18 cellular contexts compared by ENCODE assay signal in the genomic region with DNA sequence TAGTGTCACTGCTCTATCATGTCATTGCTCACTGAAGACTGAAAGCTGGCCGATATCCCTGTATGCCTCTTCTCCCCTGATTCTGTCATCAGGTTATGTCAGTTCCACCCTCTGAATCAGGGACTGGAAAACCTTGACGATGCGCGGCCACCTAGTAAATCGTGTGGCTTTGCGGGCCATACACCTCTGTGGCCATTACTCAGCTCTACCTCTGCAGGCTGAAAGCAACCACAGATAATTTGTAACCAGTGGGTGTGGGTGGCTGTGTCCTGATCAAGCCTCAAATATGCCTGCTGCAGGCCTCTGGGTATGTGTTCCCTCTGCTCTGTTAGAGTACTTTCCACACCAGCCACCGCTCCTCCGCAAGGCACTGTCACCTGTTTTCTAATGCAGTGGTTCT.
DNase-seq lines count a peak whose midpoint lies in the region; ATAC-seq, FAIRE-seq and TF ChIP-seq lines count a peak whose summit lies in the region.
"Had no signal": no experiment of that assay in that cellular context is flagged by ENCODE, and none has a peak within 500 bp of the region (broad histone marks: within the 10 kb centered on the region; RNA-seq: fewer than 3 reads in every experiment).

No MANE protein-coding gene starts in this region.

- H3K9ac ChIP-seq in K562 (ENCODE audit: insufficient read depth in 1 of 2, low read depth in 2 of 2, low read length in 2 of 2) (no peak overlapping the region), neuronal stem cell (ENCODE audit: low read depth, low read length, poor library complexity) (no peak overlapping the region)

- peaks cover 3% of the 10 kb centered on the region for H3K36me3 Mint-ChIP-seq in activated naive CD8-positive, alpha-beta T cell treated with anti-CD3 and anti-CD28 coated beads, Interleukin-2, amount 50 U/mL, for 24 hours (ENCODE audit: low read depth)
- no peaks in the 10 kb centered on the region for H3K36me3 Mint-ChIP-seq in activated naive CD8-positive, alpha-beta T cell treated with anti-CD3 and anti-CD28 coated beads for 36 hours
- H3K36me3 Mint-ChIP-seq in stimulated activated naive CD8-positive, alpha-beta T cell treated with anti-CD3 and anti-CD28 coated beads, Interleukin-15, Interleukin-2, amounts not matched to agents 100 ng/mL and 50 ng/mL, for 24 hours (ENCODE audit: low read depth): peaks cover 9% of the 10 kb centered on the region

- no peak for DNase-seq in activated naive CD8-positive, alpha-beta T cell treated with anti-CD3 and anti-CD28 coated beads, Interleukin-2, amount 50 U/mL, for 24 hours
- no peak for DNase-seq in activated naive CD8-positive, alpha-beta T cell treated with anti-CD3 and anti-CD28 coated beads for 36 hours
- DNase-seq in K562 (ENCODE audit: extremely low read depth in 1 of 4, low spot score in 3 of 4): no peak
- no peak for DNase-seq in neuronal stem cell (ENCODE audit: low spot score)
- DNase-seq in NCI-H446 treated with DMSO at 0.1 percent for 48 hours (lab: John Stamatoyannopoulos, UW): no peak
- no peak for DNase-seq in activated T-cell treated with anti-CD3 and anti-CD28 coated beads, Interleukin-2, amount 50 U/mL, for 1 hour
- no peak for DNase-seq in NCI-H146 treated with DMSO at 0.1 percent for 48 hours (lab: John Stamatoyannopoulos, UW; ENCODE audit: unreplicated experiment)
- DNase-seq: COR-L47, DMS153, GDM1, NCI-H1105 treated with DMSO at 0.1 percent for 48 hours, NCI-H1694 treated with DMSO at 0.1 percent for 48 hours, NCI-H524 treated with DMSO at 0.1 percent for 48 hours had no signal

- BruUV-seq in K562 (replicated peaks; lab: Mats Ljungman, UMichigan): no TSS peak

- H3K23ac ChIP-seq in neuronal stem cell (ENCODE audit: low read depth, low read length, poor library complexity): no peak overlapping the region

- H2AFZ ChIP-seq in K562 (ENCODE audit: low read depth, low read length): no peak overlapping the region
- no peak overlapping the region for H2AFZ ChIP-seq in neuronal stem cell (ENCODE audit: low read length)
- H2AFZ ChIP-seq: GM23338 had no signal

- in situ Hi-C loops in K562 (cut with MboI): no loop called here

- no peaks in the 10 kb centered on the region for H3K9me1 ChIP-seq in K562 (ENCODE audit: control insufficient read depth, insufficient read depth, low read length)

- peak; percentile 25 for ATAC-seq in activated naive CD8-positive, alpha-beta T cell treated with anti-CD3 and anti-CD28 coated beads, Interleukin-2, amount 50 U/mL, for 24 hours
- ATAC-seq in K562: no peak
- ATAC-seq: GM23338, HCT116 had no signal

- no peak for FAIRE-seq in K562 (lab: Jason Lieb, UNC)

- no peak overlapping the region for H2BK120ac ChIP-seq in neuronal stem cell (ENCODE audit: low read depth, low read length)

- H3K9me3 Mint-ChIP-seq in activated naive CD8-positive, alpha-beta T cell treated with anti-CD3 and anti-CD28 coated beads, Interleukin-2, amount 50 U/mL, for 24 hours: peaks cover 4% of the 10 kb centered on the region
- H3K9me3 Mint-ChIP-seq in activated naive CD8-positive, alpha-beta T cell treated with anti-CD3 and anti-CD28 coated beads for 36 hours: no peaks in the 10 kb centered on the region
- no peaks in the 10 kb centered on the region for H3K9me3 Mint-ChIP-seq in stimulated activated naive CD8-positive, alpha-beta T cell treated with anti-CD3 and anti-CD28 coated beads, Interleukin-15, Interleukin-2, amounts not matched to agents 100 ng/mL and 50 ng/mL, for 24 hours
- H3K9me3 Mint-ChIP-seq: GM23338 had no signal

- no peak overlapping the region for H2BK15ac ChIP-seq in neuronal stem cell (ENCODE audit: low read length)

- H3K18ac ChIP-seq in neuronal stem cell (ENCODE audit: low read length): no peak overlapping the region

- H3K4me1 ChIP-seq in K562 (replicated peaks in 1 of 2; ENCODE audit: control insufficient read depth in 2 of 2, insufficient read depth in 2 of 2, low read length in 2 of 2) (peaks cover 12 to 35% of the 10 kb centered on the region in 2 experiments), neuronal stem cell (ENCODE audit: control insufficient read depth in 2 of 2, insufficient read depth in 1 of 2, low read depth in 1 of 2, low read length in 2 of 2) (peaks cover 7 to 26% of the 10 kb centered on the region in 2 donors)

- no peak overlapping the region for H3K27ac Mint-ChIP-seq in activated naive CD8-positive, alpha-beta T cell treated with anti-CD3 and anti-CD28 coated beads, Interleukin-2, amount 50 U/mL, for 24 hours
- no peak overlapping the region for H3K27ac Mint-ChIP-seq in activated naive CD8-positive, alpha-beta T cell treated with anti-CD3 and anti-CD28 coated beads for 36 hours
- H3K27ac Mint-ChIP-seq in stimulated activated naive CD8-positive, alpha-beta T cell treated with anti-CD3 and anti-CD28 coated beads, Interleukin-15, Interleukin-2, amounts not matched to agents 100 ng/mL and 50 ng/mL, for 24 hours: peak overlapping the region; percentile 73
- H3K27ac Mint-ChIP-seq: GM23338 had no signal

- 56% methylated on average over 8 of the region's 8 CpGs for WGBS in K562 (ENCODE audit: insufficient coverage, low coverage, missing lambda C conversion rate)
- WGBS in neuronal stem cell (ENCODE audit: extremely low coverage in 2 of 2, insufficient read length in 2 of 2, insufficient replicate concordance in 1 of 2), 2 donors: no CpG with 5 or more reads among the region's 8 CpGs

- H3K27ac ChIP-seq in K562 (ENCODE audit: extremely low read depth, low read depth, low read length) (no peak overlapping the region), neuronal stem cell (replicated peaks; ENCODE audit: low read length) (no peak overlapping the region)
- H3K27ac ChIP-seq: 22Rv1, RWPE1 had no signal

- no peak overlapping the region for H4K8ac ChIP-seq in neuronal stem cell (ENCODE audit: low read depth, low read length)

- CTCF ChIA-PET in K562 (lab: Yijun Ruan, JAX; ENCODE audit: low intra/inter-chr PET ratio): no interaction called here

- no peaks in the 10 kb centered on the region for H3K79me2 ChIP-seq in K562 (ENCODE audit: control insufficient read depth, insufficient read depth, low read length)

- H2BK12ac ChIP-seq in neuronal stem cell (ENCODE audit: low read length): peak overlapping the region; percentile 24

- no peak overlapping the region for H3K4ac ChIP-seq in neuronal stem cell (ENCODE audit: low read length)

- no peak overlapping the region for H2AK5ac ChIP-seq in neuronal stem cell (ENCODE audit: low read depth, low read length)

- H3K9me3 ChIP-seq in K562 (replicated peaks; ENCODE audit: control insufficient read depth, insufficient read depth, low read depth, low read length): no peaks in the 10 kb centered on the region
- H3K9me3 ChIP-seq in neuronal stem cell (replicated peaks in 1 of 2; ENCODE audit: control insufficient read depth in 2 of 2, insufficient read depth in 1 of 2, low read depth in 1 of 2, low read length in 2 of 2): peaks cover 0 to 3% of the 10 kb centered on the region in 2 donors

- TF ChIP-seq POLR2A in K562 (conservative IDR thresholded peaks at IDR 0.05): no peak

- POLR2A ChIA-PET in K562 (lab: Yijun Ruan, JAX): interaction anchor here (0.5 to 0.6 kb wide), 3 partner anchors 20 to 95 kb away, joined by 3 read pairs; no protein-coding TSS in a partner anchor

- H2BK5ac ChIP-seq in neuronal stem cell (ENCODE audit: low read length): no peak overlapping the region

- no peak overlapping the region for H3K14ac ChIP-seq in neuronal stem cell (ENCODE audit: low read length)

- H3K4me2 ChIP-seq in K562 (ENCODE audit: insufficient read depth, low read length) (no peak overlapping the region), neuronal stem cell (ENCODE audit: insufficient read depth, low read length, poor library complexity, severe bottlenecking) (no peak overlapping the region)
- H3K4me2 ChIP-seq: GM23338 had no signal

- H3K4me3 Mint-ChIP-seq in activated naive CD8-positive, alpha-beta T cell treated with anti-CD3 and anti-CD28 coated beads, Interleukin-2, amount 50 U/mL, for 24 hours: no peak overlapping the region
- no peak overlapping the region for H3K4me3 Mint-ChIP-seq in activated naive CD8-positive, alpha-beta T cell treated with anti-CD3 and anti-CD28 coated beads for 36 hours
- no peak overlapping the region for H3K4me3 Mint-ChIP-seq in stimulated activated naive CD8-positive, alpha-beta T cell treated with anti-CD3 and anti-CD28 coated beads, Interleukin-15, Interleukin-2, amounts not matched to agents 100 ng/mL and 50 ng/mL, for 24 hours
- H3K4me3 Mint-ChIP-seq: GM23338 had no signal

- no peaks in the 10 kb centered on the region for H4K20me1 ChIP-seq in K562 (replicated peaks; ENCODE audit: control insufficient read depth, insufficient read depth, low read length)

- intact Hi-C loops in K562 (cut with micrococcal nuclease): no loop called here

- H3K4me3 ChIP-seq in K562 (no peak overlapping the region), neuronal stem cell (ENCODE audit: low read length in 2 of 2) (no peak overlapping the region)
- H3K4me3 ChIP-seq: GM23338 had no signal

- TF ChIP-seq CTCF in K562 (IDR thresholded peaks at IDR 0.05 in 2 of 3, conservative IDR thresholded peaks at IDR 0.05 in 1 of 3; ENCODE audit: insufficient read depth in 2 of 3, low read depth in 1 of 3, low read length in 3 of 3): no peak

- no peaks in the 10 kb centered on the region for H3K27me3 Mint-ChIP-seq in activated naive CD8-positive, alpha-beta T cell treated with anti-CD3 and anti-CD28 coated beads, Interleukin-2, amount 50 U/mL, for 24 hours
- H3K27me3 Mint-ChIP-seq in activated naive CD8-positive, alpha-beta T cell treated with anti-CD3 and anti-CD28 coated beads for 36 hours: no peaks in the 10 kb centered on the region
- H3K27me3 Mint-ChIP-seq in stimulated activated naive CD8-positive, alpha-beta T cell treated with anti-CD3 and anti-CD28 coated beads, Interleukin-15, Interleukin-2, amounts not matched to agents 100 ng/mL and 50 ng/mL, for 24 hours: no peaks in the 10 kb centered on the region

- TF ChIP-seq EP300 in K562 (IDR thresholded peaks at IDR 0.05; ENCODE audit: low read length): no peak

- H3K36me3 ChIP-seq in K562 (ENCODE audit: control insufficient read depth, insufficient read depth, low read length): no peaks in the 10 kb centered on the region
- H3K36me3 ChIP-seq in neuronal stem cell (replicated peaks in 1 of 2; ENCODE audit: control insufficient read depth in 2 of 2, insufficient read depth in 2 of 2, low read length in 2 of 2): no peaks in the 10 kb centered on the region

- peaks cover 7% of the 10 kb centered on the region for H3K4me1 Mint-ChIP-seq in activated naive CD8-positive, alpha-beta T cell treated with anti-CD3 and anti-CD28 coated beads, Interleukin-2, amount 50 U/mL, for 24 hours
- peaks cover 3% of the 10 kb centered on the region for H3K4me1 Mint-ChIP-seq in activated naive CD8-positive, alpha-beta T cell treated with anti-CD3 and anti-CD28 coated beads for 36 hours
- peaks cover 11% of the 10 kb centered on the region for H3K4me1 Mint-ChIP-seq in stimulated activated naive CD8-positive, alpha-beta T cell treated with anti-CD3 and anti-CD28 coated beads, Interleukin-15, Interleukin-2, amounts not matched to agents 100 ng/mL and 50 ng/mL, for 24 hours (ENCODE audit: low read depth)

- no peak overlapping the region for H4K91ac ChIP-seq in neuronal stem cell (ENCODE audit: low read depth, low read length, poor library complexity)

- H3K79me1 ChIP-seq in neuronal stem cell (ENCODE audit: low read depth, low read length): no peaks in the 10 kb centered on the region

- no peak for TF ChIP-seq RAD21 in K562 (CRISPR knock-in tag; conservative IDR thresholded peaks at IDR 0.05 in 1 of 2, IDR thresholded peaks at IDR 0.05 in 1 of 2)

- H3K27me3 ChIP-seq in K562 (ENCODE audit: control insufficient read depth in 2 of 2, insufficient read depth in 2 of 2, low read length in 2 of 2) (no peaks in the 10 kb centered on the region), neuronal stem cell (ENCODE audit: control insufficient read depth in 3 of 3, insufficient read depth in 3 of 3, low read depth in 1 of 3, low read length in 3 of 3) (no peaks in the 10 kb centered on the region)
